Comparison of ENCODE assay signal across 15 cellular contexts in the genomic region with DNA sequence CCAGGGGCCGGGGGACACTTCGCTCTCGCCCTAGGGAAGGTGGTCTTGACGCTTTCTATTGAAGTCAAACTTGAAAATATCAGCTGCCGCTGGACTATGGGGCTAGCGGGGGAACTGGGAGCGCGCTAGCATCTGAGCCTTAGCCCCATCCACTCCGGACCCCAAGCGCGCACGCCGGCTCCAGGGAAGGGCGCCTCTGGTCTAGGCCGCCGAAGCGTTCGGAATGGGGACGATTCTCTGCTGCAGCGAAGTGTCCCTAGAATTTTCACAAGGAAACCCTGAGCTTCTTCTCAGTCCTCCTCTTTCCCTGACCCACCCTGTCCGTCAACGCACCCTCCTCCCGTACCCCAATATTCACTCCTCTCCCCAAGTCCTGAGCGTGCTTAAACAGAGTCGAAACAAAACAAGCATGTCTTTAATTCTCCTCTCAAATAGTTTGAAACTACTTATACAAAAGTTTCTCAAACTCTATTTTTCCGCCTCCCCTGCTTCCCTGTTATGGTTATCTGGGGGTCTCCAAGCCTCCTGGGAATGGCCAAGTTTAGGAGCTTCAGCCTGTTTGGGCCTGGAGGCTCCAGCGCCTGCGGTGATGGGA. TPM values are rescaled to one million over a fixed set of nuclear protein-coding genes. Genes with fewer than 3 reads are reported as not detected.
DNase-seq lines count a peak whose midpoint lies in the region; ATAC-seq and TF ChIP-seq lines count a peak whose summit lies in the region.
"Had no signal": no experiment of that assay in that cellular context is flagged by ENCODE, and none has a peak within 500 bp of the region (broad histone marks: within the 10 kb centered on the region; RNA-seq: fewer than 3 reads in every experiment).

No MANE protein-coding gene starts in this region.

- TF ChIP-seq CTCF in WTC11 (IDR thresholded peaks at IDR 0.05) (no peak), lung (IDR thresholded peaks at IDR 0.05; ENCODE audit: control extremely low read depth, extremely low read depth) (no peak)

- intact Hi-C loops in left colon (cut with DNase I, micrococcal nuclease) = no loop called here

- no peaks in the 10 kb centered on the region for H3K36me3 Mint-ChIP-seq in activated naive CD8-positive, alpha-beta T cell treated with anti-CD3 and anti-CD28 coated beads, Interleukin-2, amount 10 ng/mL, durations not matched to agents 7 days and 5 days
- no peaks in the 10 kb centered on the region for H3K36me3 Mint-ChIP-seq in activated naive CD8-positive, alpha-beta T cell treated with anti-CD3 and anti-CD28 coated beads, Interleukin-2, amount 50 U/mL, for 24 hours (ENCODE audit: low read depth)
- H3K36me3 Mint-ChIP-seq in WTC11 = no peaks in the 10 kb centered on the region

- peaks cover 0 to 21% of the 10 kb centered on the region in 2 donors for H3K4me1 ChIP-seq in lung (ENCODE audit: control insufficient read depth in 2 of 2, insufficient read depth in 2 of 2, low read length in 2 of 2)

- H3K4me3 Mint-ChIP-seq in activated naive CD8-positive, alpha-beta T cell treated with anti-CD3 and anti-CD28 coated beads, Interleukin-2, amount 10 ng/mL, durations not matched to agents 7 days and 5 days = no peak overlapping the region
- no peak overlapping the region for H3K4me3 Mint-ChIP-seq in activated naive CD8-positive, alpha-beta T cell treated with anti-CD3 and anti-CD28 coated beads, Interleukin-2, amount 50 U/mL, for 24 hours
- H3K4me3 Mint-ChIP-seq in WTC11 = peak overlapping the region; percentile 69
- H3K4me3 Mint-ChIP-seq in stimulated activated naive CD8-positive, alpha-beta T cell treated with anti-CD3 and anti-CD28 coated beads, Interleukin-15, amount 100 ng/mL, for 72 hours = peak overlapping the region; percentile 72 to 78

- peaks cover 19% of the 10 kb centered on the region for H3K27me3 ChIP-seq in lung (ENCODE audit: control insufficient read depth, insufficient read depth)

- no peak for DNase-seq in activated naive CD8-positive, alpha-beta T cell treated with anti-CD3 and anti-CD28 coated beads, Interleukin-2, amount 10 ng/mL, durations not matched to agents 7 days and 5 days
- no peak for DNase-seq in activated naive CD8-positive, alpha-beta T cell treated with anti-CD3 and anti-CD28 coated beads, Interleukin-2, amount 50 U/mL, for 24 hours
- DNase-seq in WTC11 (ENCODE audit: low spot score) (no peak), lung (ENCODE audit: low spot score) (no peak), left colon (no peak)
- no peak for DNase-seq in stimulated activated naive CD8-positive, alpha-beta T cell treated with anti-CD3 and anti-CD28 coated beads, Interleukin-15, amount 100 ng/mL, for 72 hours
- DNase-seq: esophagus squamous epithelium, hippocampal formation, Karpas-422, NCI-H1694 treated with DMSO at 0.1 percent for 48 hours had no signal

- peaks cover 85% of the 10 kb centered on the region for H3K27me3 Mint-ChIP-seq in activated naive CD8-positive, alpha-beta T cell treated with anti-CD3 and anti-CD28 coated beads, Interleukin-2, amount 10 ng/mL, durations not matched to agents 7 days and 5 days
- H3K27me3 Mint-ChIP-seq in activated naive CD8-positive, alpha-beta T cell treated with anti-CD3 and anti-CD28 coated beads, Interleukin-2, amount 50 U/mL, for 24 hours = peaks cover 85% of the 10 kb centered on the region
- H3K27me3 Mint-ChIP-seq in WTC11 (ENCODE audit: low read depth) = peaks cover 97% of the 10 kb centered on the region
- peaks cover 93% of the 10 kb centered on the region for H3K27me3 Mint-ChIP-seq in stimulated activated naive CD8-positive, alpha-beta T cell treated with anti-CD3 and anti-CD28 coated beads, Interleukin-15, amount 100 ng/mL, for 72 hours

- peaks cover 0 to 12% of the 10 kb centered on the region in 2 donors for H3K9me3 ChIP-seq in lung (ENCODE audit: control insufficient read depth in 2 of 2, insufficient read depth in 1 of 2, low read length in 1 of 2)
- H3K9me3 ChIP-seq: esophagus squamous epithelium, lower lobe of right lung, upper lobe of left lung had no signal

- H3K27ac Mint-ChIP-seq in activated naive CD8-positive, alpha-beta T cell treated with anti-CD3 and anti-CD28 coated beads, Interleukin-2, amount 10 ng/mL, durations not matched to agents 7 days and 5 days = peak overlapping the region; percentile 25
- no peak overlapping the region for H3K27ac Mint-ChIP-seq in activated naive CD8-positive, alpha-beta T cell treated with anti-CD3 and anti-CD28 coated beads, Interleukin-2, amount 50 U/mL, for 24 hours
- no peak overlapping the region for H3K27ac Mint-ChIP-seq in WTC11
- H3K27ac Mint-ChIP-seq in stimulated activated naive CD8-positive, alpha-beta T cell treated with anti-CD3 and anti-CD28 coated beads, Interleukin-15, amount 100 ng/mL, for 72 hours = no peak overlapping the region

- H3K9me3 Mint-ChIP-seq in activated naive CD8-positive, alpha-beta T cell treated with anti-CD3 and anti-CD28 coated beads, Interleukin-2, amount 10 ng/mL, durations not matched to agents 7 days and 5 days = no peaks in the 10 kb centered on the region
- no peaks in the 10 kb centered on the region for H3K9me3 Mint-ChIP-seq in activated naive CD8-positive, alpha-beta T cell treated with anti-CD3 and anti-CD28 coated beads, Interleukin-2, amount 50 U/mL, for 24 hours
- H3K9me3 Mint-ChIP-seq in WTC11 = no peaks in the 10 kb centered on the region
- H3K9me3 Mint-ChIP-seq in stimulated activated naive CD8-positive, alpha-beta T cell treated with anti-CD3 and anti-CD28 coated beads, Interleukin-15, amount 100 ng/mL, for 72 hours = no peaks in the 10 kb centered on the region

- WGBS in lung, 2 donors = 10% methylated on average over 28 of the region's 28 CpGs

- H3K4me3 ChIP-seq in lung = peak overlapping the region; percentile 3

- no peak overlapping the region for H3K27ac ChIP-seq in lung (ENCODE audit: low read depth in 1 of 2, low read length in 1 of 2)
- H3K27ac ChIP-seq: esophagus squamous epithelium, lower lobe of right lung, upper lobe of left lung had no signal

- POLR2A ChIA-PET in activated naive CD8-positive, alpha-beta T cell treated with anti-CD3 and anti-CD28 coated beads, Interleukin-2, amount 10 ng/mL, durations not matched to agents 7 days and 5 days (lab: Charles Lee) = no interaction called here
- POLR2A ChIA-PET in WTC11 (lab: Charles Lee) = interaction anchor here (1.8 kb wide), 1 partner anchor 134 kb away, joined by 5 read pairs; no protein-coding TSS in a partner anchor

- H3K4me1 Mint-ChIP-seq in activated naive CD8-positive, alpha-beta T cell treated with anti-CD3 and anti-CD28 coated beads, Interleukin-2, amount 10 ng/mL, durations not matched to agents 7 days and 5 days = peaks cover 16% of the 10 kb centered on the region
- H3K4me1 Mint-ChIP-seq in activated naive CD8-positive, alpha-beta T cell treated with anti-CD3 and anti-CD28 coated beads, Interleukin-2, amount 50 U/mL, for 24 hours = peaks cover 19% of the 10 kb centered on the region
- peaks cover 65% of the 10 kb centered on the region for H3K4me1 Mint-ChIP-seq in WTC11
- peaks cover 41% of the 10 kb centered on the region for H3K4me1 Mint-ChIP-seq in stimulated activated naive CD8-positive, alpha-beta T cell treated with anti-CD3 and anti-CD28 coated beads, Interleukin-15, amount 100 ng/mL, for 72 hours

- no peak for ATAC-seq in activated naive CD8-positive, alpha-beta T cell treated with anti-CD3 and anti-CD28 coated beads, Interleukin-2, amount 10 ng/mL, durations not matched to agents 7 days and 5 days (ENCODE audit: low read depth)
- ATAC-seq in activated naive CD8-positive, alpha-beta T cell treated with anti-CD3 and anti-CD28 coated beads, Interleukin-2, amount 50 U/mL, for 24 hours = no peak
- ATAC-seq in WTC11 = no peak
- ATAC-seq in lung (ENCODE audit: insufficient read depth, low FRiP score) = no peak
- no peak for ATAC-seq in stimulated activated naive CD8-positive, alpha-beta T cell treated with anti-CD3 and anti-CD28 coated beads, Interleukin-15, amount 100 ng/mL, for 72 hours
- ATAC-seq in left colon = no peak
- no peak for ATAC-seq in GM21825 (IDR thresholded peaks at IDR 0.05; ENCODE audit: unreplicated experiment)
- no peak for ATAC-seq in HG03520 (IDR thresholded peaks at IDR 0.05; ENCODE audit: unreplicated experiment)

- H3K36me3 ChIP-seq in lung (ENCODE audit: control insufficient read depth in 2 of 2, insufficient read depth in 2 of 2, low read length in 2 of 2) = no peaks in the 10 kb centered on the region
- H3K36me3 ChIP-seq: esophagus squamous epithelium, lower lobe of right lung, upper lobe of left lung had no signal

- CTCF ChIA-PET in WTC11 (lab: Charles Lee) = interaction anchor here (1.1 to 4.9 kb wide), 7 partner anchors 18 to 500 kb away, joined by 4 to 45 read pairs (median 6); a partner anchor contains a TSS

TF ChIP-seq in WTC11, 78 proteins besides CTCF, POLR2A, EP300 and RAD21:
- TF ChIP-seq TCF7 (CRISPR knock-in tag; IDR thresholded peaks at IDR 0.05; ENCODE audit: low read depth) = no peak
- TF ChIP-seq, protein P1, sequence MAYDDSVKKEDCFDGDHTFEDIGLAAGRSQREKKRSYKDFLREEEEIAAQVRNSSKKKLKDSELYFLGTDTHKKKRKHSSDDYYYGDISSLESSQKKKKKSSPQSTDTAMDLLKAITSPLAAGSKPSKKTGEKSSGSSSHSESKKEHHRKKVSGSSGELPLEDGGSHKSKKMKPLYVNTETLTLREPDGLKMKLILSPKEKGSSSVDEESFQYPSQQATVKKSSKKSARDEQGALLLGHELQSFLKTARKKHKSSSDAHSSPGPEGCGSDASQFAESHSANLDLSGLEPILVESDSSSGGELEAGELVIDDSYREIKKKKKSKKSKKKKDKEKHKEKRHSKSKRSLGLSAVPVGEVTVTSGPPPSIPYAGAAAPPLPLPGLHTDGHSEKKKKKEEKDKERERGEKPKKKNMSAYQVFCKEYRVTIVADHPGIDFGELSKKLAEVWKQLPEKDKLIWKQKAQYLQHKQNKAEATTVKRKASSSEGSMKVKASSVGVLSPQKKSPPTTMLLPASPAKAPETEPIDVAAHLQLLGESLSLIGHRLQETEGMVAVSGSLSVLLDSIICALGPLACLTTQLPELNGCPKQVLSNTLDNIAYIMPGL (CRISPR knock-in tag; IDR thresholded peaks at IDR 0.05) = peak; percentile 2; the same call in 1 of the 2 replicates

RNA-seq across cellular contexts. Expression of a gene that starts 5.0 kb away (rescaled TPM):
- not detected for total RNA-seq in activated naive CD8-positive, alpha-beta T cell treated with anti-CD3 and anti-CD28 coated beads, Interleukin-2, amount 10 ng/mL, durations not matched to agents 7 days and 5 days
- total RNA-seq in WTC11 (2021) = 0.57 to 0.94 TPM (median 0.89 TPM) in 3 replicates
- not detected for total RNA-seq in lung
- under 1 TPM in 1 of 2 donors, not detected in 1; 0.02 TPM for polyA plus RNA-seq in lung
- not detected for total RNA-seq in left colon
- total RNA-seq: Daoy, esophagus squamous epithelium, lower lobe of right lung, upper lobe of left lung had no signal

RNA-seq across cellular contexts. Expression of a gene that starts 48.3 kb away (rescaled TPM):
- total RNA-seq in activated naive CD8-positive, alpha-beta T cell treated with anti-CD3 and anti-CD28 coated beads, Interleukin-2, amount 10 ng/mL, durations not matched to agents 7 days and 5 days = not detected
- total RNA-seq in WTC11 (2021) (0.22 TPM in 1 of 3 replicates, not detected in the others), lung (10 to 100 TPM in 1 of 2 donors, 1 to 10 TPM in 1; 4.0 to 40.8 TPM), left colon (under 1 TPM in 1 of 2 donors, not detected in 1; 0.81 TPM)
- 1 to 10 TPM; 3.4 to 9.6 TPM for polyA plus RNA-seq in lung
- total RNA-seq: Daoy, esophagus squamous epithelium had no signal

RNA-seq across cellular contexts. Expression of a gene that starts 50.2 kb away (rescaled TPM):
- total RNA-seq in activated naive CD8-positive, alpha-beta T cell treated with anti-CD3 and anti-CD28 coated beads, Interleukin-2, amount 10 ng/mL, durations not matched to agents 7 days and 5 days = not detected
- not detected in 3 replicates for total RNA-seq in WTC11 (2021)
- total RNA-seq in lung = not detected
- under 1 TPM in 1 of 2 donors, not detected in 1; 0.01 TPM for polyA plus RNA-seq in lung
- total RNA-seq in left colon = not detected
- total RNA-seq: Daoy, lower lobe of right lung, upper lobe of left lung had no signal

Comparison
In these comparisons a context has a peak if more than half of its experiments do, and no peak if none do; other contexts are left out.
1. H3K4me3 Mint-ChIP-seq: peak in WTC11 (single experiment) and stimulated activated naive CD8-positive, alpha-beta T cell treated with anti-CD3 and anti-CD28 coated beads, Interleukin-15, amount 100 ng/mL, for 72 hours (2 of 2); none in activated naive CD8-positive, alpha-beta T cell treated with anti-CD3 and anti-CD28 coated beads, Interleukin-2, amount 10 ng/mL, durations not matched to agents 7 days and 5 days (single experiment) and activated naive CD8-positive, alpha-beta T cell treated with anti-CD3 and anti-CD28 coated beads, Interleukin-2, amount 50 U/mL, for 24 hours (single experiment).